Comparison of ENCODE assay signal across 18 cellular contexts in genomic region chr7:150342119-150342405, GRCh38. TPM values are rescaled to one million over a fixed set of nuclear protein-coding genes. Genes with fewer than 3 reads are reported as not detected.
DNase-seq lines count a peak whose midpoint lies in the region; ATAC-seq and TF ChIP-seq lines count a peak whose summit lies in the region.
"Had no signal": no experiment of that assay in that cellular context is flagged by ENCODE, and none has a peak within 500 bp of the region (broad histone marks: within the 10 kb centered on the region; RNA-seq: fewer than 3 reads in every experiment).

No MANE protein-coding gene starts in this region.

- H3K36me3 Mint-ChIP-seq in WTC11 (peaks cover 27% of the 10 kb centered on the region), nephron progenitor cell (ENCODE audit: low read depth) (no peaks in the 10 kb centered on the region)

- H3K4me3 Mint-ChIP-seq in WTC11 (peak overlapping the region; percentile 67), nephron progenitor cell (peak overlapping the region; percentile 64)

- H3K4me1 ChIP-seq in esophagus muscularis mucosa: peaks cover 26 to 53% (median 51%) of the 10 kb centered on the region in 4 donors
- H3K4me1 ChIP-seq in thoracic aorta (ENCODE audit: control insufficient read depth in 1 of 2, low read depth in 2 of 2): peaks cover 0 to 22% of the 10 kb centered on the region in 2 donors

- peaks cover 0 to 2% (median 0%) of the 10 kb centered on the region in 4 donors for H3K9me3 ChIP-seq in esophagus muscularis mucosa
- no peaks in the 10 kb centered on the region for H3K9me3 ChIP-seq in thoracic aorta
- H3K9me3 ChIP-seq: left lung, testis had no signal

- POLR2A ChIA-PET in WTC11 (lab: Charles Lee): no interaction called here

- no peak for TF ChIP-seq POLR2A in esophagus muscularis mucosa (IDR thresholded peaks at IDR 0.05; ENCODE audit: low read depth)

- no peak for TF ChIP-seq EP300 in esophagus muscularis mucosa (IDR thresholded peaks at IDR 0.05)

- H3K27ac ChIP-seq in esophagus muscularis mucosa (replicated peaks in 1 of 4) (peak overlapping the region; percentile 82 to 93 (median 88)), thoracic aorta (no peak overlapping the region)
- H3K27ac ChIP-seq: BLaER1 treated with 17β-estradiol and CSF1 and Interleukin-3, amounts not matched to agents 10 nM and 100 nM; epithelial cell of prostate; RWPE1 had no signal

- H3K9me3 Mint-ChIP-seq in WTC11 (peaks cover 15% of the 10 kb centered on the region), nephron progenitor cell (peaks cover 28% of the 10 kb centered on the region)

- intact Hi-C loops in esophagus muscularis mucosa (cut with DNase I): no loop called here

- DNase-seq in WTC11 (ENCODE audit: low spot score) (no peak), esophagus muscularis mucosa (ENCODE audit: extremely low spot score) (no peak), nephron progenitor cell (no peak), thoracic aorta (ENCODE audit: low spot score) (no peak), GOT3 (lab: John Stamatoyannopoulos, UW) (no peak), NCI-H774 (lab: John Stamatoyannopoulos, UW) (no peak)
- DNase-seq: activated CD4-positive, alpha-beta T cell treated with anti-CD3 and anti-CD28 coated beads for 1 hour; left lung; NCI-H187 treated with DMSO at 0.1 percent for 48 hours; NCI-H524 treated with DMSO at 0.1 percent for 48 hours; stimulated activated CD4-positive, alpha-beta T cell treated with anti-CD3 and anti-CD28 coated beads, Interleukin-15, amount 100 ng/mL, for 24 hours had no signal

- no peak overlapping the region for H3K27ac Mint-ChIP-seq in WTC11
- H3K27ac Mint-ChIP-seq in nephron progenitor cell: no peak overlapping the region

- ATAC-seq in WTC11: peak; percentile 1; the same call in 1 of the 2 replicates
- ATAC-seq in thoracic aorta (ENCODE audit: insufficient number of reproducible peaks, low FRiP score, low read depth): no peak
- no peak for ATAC-seq in HG03135 (IDR thresholded peaks at IDR 0.05; ENCODE audit: unreplicated experiment)

- 86% methylated on average over 8 of the region's 9 CpGs for WGBS in esophagus muscularis mucosa

- H3K4me3 ChIP-seq in esophagus muscularis mucosa: peak overlapping the region; percentile 59 to 79 (median 68)
- H3K4me3 ChIP-seq in thoracic aorta: peak overlapping the region; percentile 75
- H3K4me3 ChIP-seq: BLaER1 treated with 17β-estradiol and CSF1 and Interleukin-3, amounts not matched to agents 10 nM and 100 nM had no signal

- peaks cover 34% of the 10 kb centered on the region for H3K27me3 Mint-ChIP-seq in WTC11 (ENCODE audit: low read depth)
- peaks cover 81% of the 10 kb centered on the region for H3K27me3 Mint-ChIP-seq in nephron progenitor cell (ENCODE audit: low read depth, poor library complexity)

- CTCF ChIA-PET in WTC11 (lab: Charles Lee): interaction anchor here (1.0 to 1.4 kb wide), 2 partner anchors 26 to 76 kb away, joined by 3 read pairs; partner anchors contain the start of gene REPIN1

- TF ChIP-seq CTCF in WTC11 (IDR thresholded peaks at IDR 0.05) (no peak), esophagus muscularis mucosa (IDR thresholded peaks at IDR 0.05) (no peak), nephron progenitor cell (IDR thresholded peaks at IDR 0.05) (no peak), thoracic aorta (IDR thresholded peaks at IDR 0.05) (no peak)

- H3K36me3 ChIP-seq in esophagus muscularis mucosa: peaks cover 0 to 14% (median 5%) of the 10 kb centered on the region in 4 donors
- no peaks in the 10 kb centered on the region for H3K36me3 ChIP-seq in thoracic aorta
- H3K36me3 ChIP-seq: BLaER1 treated with 17β-estradiol and CSF1 and Interleukin-3, amounts not matched to agents 10 nM and 100 nM had no signal

- H3K27me3 ChIP-seq in esophagus muscularis mucosa (peaks cover 0 to 11% (median 2%) of the 10 kb centered on the region in 4 donors), thoracic aorta (replicated peaks; ENCODE audit: insufficient read depth) (no peaks in the 10 kb centered on the region)
- H3K27me3 ChIP-seq: testis had no signal

- peaks cover 42% of the 10 kb centered on the region for H3K4me1 Mint-ChIP-seq in WTC11
- H3K4me1 Mint-ChIP-seq in nephron progenitor cell: peaks cover 41% of the 10 kb centered on the region

TF ChIP-seq in WTC11, 78 proteins besides CTCF, POLR2A, EP300 and RAD21:
- TF ChIP-seq ZNF263 (CRISPR knock-in tag; IDR thresholded peaks at IDR 0.05; ENCODE audit: low read depth): peak; percentile 47; the same call in 1 of the 2 replicates
- TF ChIP-seq SMAD3 (CRISPR knock-in tag; IDR thresholded peaks at IDR 0.05; ENCODE audit: borderline replicate concordance): no peak
TF ChIP-seq in WTC11: peak in this region for 1.

RNA-seq across cellular contexts. Expression of gene RARRES2, which starts 0.6 kb away (rescaled TPM):
- 193 to 230 TPM (median 197 TPM) in 3 replicates for total RNA-seq in WTC11 (2021)
- total RNA-seq in esophagus muscularis mucosa: 100 to 1,000 TPM; 143 to 193 (median 173) TPM
- total RNA-seq in thoracic aorta: 100 to 1,000 TPM in 1 of 2 donors, 10 to 100 TPM in 1; 76.4 to 102 TPM
- total RNA-seq: osteocyte; T-helper 1 cell treated with Interleukin-12 subunit alpha and Interleukin-12 subunit beta and Interleukin-4 antibody, amounts not matched to agents 30 ng/mL and 1 ng/mL, for 36 hours had no signal

RNA-seq across cellular contexts. Expression of gene ACTR3C, which starts 18.7 kb away (rescaled TPM):
- 0.96 to 1.5 TPM (median 1.4 TPM) in 3 replicates for total RNA-seq in WTC11 (2021)
- total RNA-seq in esophagus muscularis mucosa: 10 to 100 TPM in 1 of 4 donors, 1 to 10 TPM in 3; 4.3 to 10.1 (median 4.8) TPM
- total RNA-seq in thoracic aorta: 1 to 10 TPM in 1 of 2 donors, under 1 TPM in 1; 0.14 to 6.4 TPM
- total RNA-seq: osteocyte had no signal

RNA-seq across cellular contexts. Expression of gene LRRC61, which starts 18.9 kb away (rescaled TPM):
- 27.7 to 33.3 TPM (median 32.7 TPM) in 3 replicates for total RNA-seq in WTC11 (2021)
- total RNA-seq in esophagus muscularis mucosa: 10 to 100 TPM in 2 of 4 donors, 1 to 10 TPM in 2; 7.9 to 16.5 (median 12.4) TPM
- 10 to 100 TPM in 1 of 2 donors, 1 to 10 TPM in 1; 4.6 to 10.2 TPM for total RNA-seq in thoracic aorta
- total RNA-seq: osteocyte had no signal

RNA-seq across cellular contexts. Expression of gene REPIN1, which starts 26.6 kb away (rescaled TPM):
- total RNA-seq in WTC11 (2021): 105 to 130 TPM (median 112 TPM) in 3 replicates
- total RNA-seq in esophagus muscularis mucosa: 100 to 1,000 TPM in 2 of 4 donors, 10 to 100 TPM in 2; 66.8 to 143 (median 97.7) TPM
- total RNA-seq in thoracic aorta: 10 to 100 TPM; 80.0 to 82.3 TPM

RNA-seq across cellular contexts. Expression of gene ZNF775, which starts 37.1 kb away (rescaled TPM):
- 24.1 to 26.6 TPM (median 25.4 TPM) in 3 replicates for total RNA-seq in WTC11 (2021)
- total RNA-seq in esophagus muscularis mucosa: 10 to 100 TPM in 3 of 4 donors, 1 to 10 TPM in 1; 6.6 to 19.8 (median 15.0) TPM
- 10 to 100 TPM in 1 of 2 donors, 1 to 10 TPM in 1; 4.2 to 11.5 TPM for total RNA-seq in thoracic aorta

Comparison
In these comparisons a context has a peak if more than half of its experiments do, and no peak if none do; other contexts are left out.
1. H3K27ac ChIP-seq: peak in esophagus muscularis mucosa (4 of 4); none in thoracic aorta (0 of 2).